ENCODE assay signal across 16 cellular contexts in genomic region chr15:25545017-25545416, GRCh38.
DNase-seq lines count a peak whose midpoint lies in the region; ATAC-seq and TF ChIP-seq lines count a peak whose summit lies in the region.
"Had no signal": no experiment of that assay in that cellular context is flagged by ENCODE, and none has a peak within 500 bp of the region (broad histone marks: within the 10 kb centered on the region; RNA-seq: fewer than 3 reads in every experiment).

No MANE protein-coding gene starts in this region.

- H3K9me3 ChIP-seq in RWPE2 (ENCODE audit: severe bottlenecking) (no peaks in the 10 kb centered on the region), T-helper 17 cell (ENCODE audit: control insufficient read depth, low read length, poor library complexity, severe bottlenecking) (no peaks in the 10 kb centered on the region), BE2C (no peaks in the 10 kb centered on the region)

- H3K27me3 ChIP-seq in RWPE2 (ENCODE audit: insufficient read depth, poor library complexity, severe bottlenecking) = peaks cover 2% of the 10 kb centered on the region
- H3K27me3 ChIP-seq in foreskin keratinocyte = no peaks in the 10 kb centered on the region
- H3K27me3 ChIP-seq in BE2C = no peaks in the 10 kb centered on the region
- H3K27me3 ChIP-seq: cardiac muscle cell had no signal

- no peaks in the 10 kb centered on the region for H3K27me3 Mint-ChIP-seq in activated T-cell treated with anti-CD3 and anti-CD28 coated beads, Interleukin-2, amount 50 U/mL, for 24 hours
- H3K27me3 Mint-ChIP-seq in T-helper 17 cell = peaks cover 5% of the 10 kb centered on the region

- DNase-seq in activated T-cell treated with anti-CD3 and anti-CD28 coated beads for 48 hours (ENCODE audit: low read depth) (peak; percentile 1), RWPE2 (ENCODE audit: low spot score) (no peak), foreskin keratinocyte (peak; percentile 11 to 28), stromal cell of bone marrow (ENCODE audit: low read depth) (peak; percentile 22), GM20000 (ENCODE audit: low spot score) (no peak), T-helper 17 cell (no peak), BE2C (no peak)
- DNase-seq in activated T-cell treated with anti-CD3 and anti-CD28 coated beads, Interleukin-2, amount 50 U/mL, for 24 hours = no peak
- DNase-seq: activated naive CD4-positive, alpha-beta T cell treated with anti-CD3 and anti-CD28 coated beads for 36 hours; Calu3; islet precursor cell; mucosa of descending colon; NCI-H1417 treated with DMSO at 0.1 percent for 48 hours; NCI-H345 had no signal

- H3K4me3 ChIP-seq in RWPE2 (ENCODE audit: severe bottlenecking) (no peak overlapping the region), BE2C (ENCODE audit: low read depth, low read length) (no peak overlapping the region)
- H3K4me3 ChIP-seq: cardiac muscle cell, mucosa of descending colon, SK-N-MC had no signal

- no peak overlapping the region for H3K27ac Mint-ChIP-seq in activated T-cell treated with anti-CD3 and anti-CD28 coated beads, Interleukin-2, amount 50 U/mL, for 24 hours
- no peak overlapping the region for H3K27ac Mint-ChIP-seq in T-helper 17 cell
- H3K27ac Mint-ChIP-seq: activated naive CD4-positive, alpha-beta T cell treated with anti-CD3 and anti-CD28 coated beads for 36 hours had no signal

- H3K36me3 Mint-ChIP-seq in activated T-cell treated with anti-CD3 and anti-CD28 coated beads, Interleukin-2, amount 50 U/mL, for 24 hours (ENCODE audit: low read depth) = no peaks in the 10 kb centered on the region
- no peaks in the 10 kb centered on the region for H3K36me3 Mint-ChIP-seq in T-helper 17 cell (ENCODE audit: low read depth)

- H3K4me1 Mint-ChIP-seq in activated T-cell treated with anti-CD3 and anti-CD28 coated beads, Interleukin-2, amount 50 U/mL, for 24 hours (ENCODE audit: low read depth) = peaks cover 3% of the 10 kb centered on the region
- no peaks in the 10 kb centered on the region for H3K4me1 Mint-ChIP-seq in T-helper 17 cell

- H3K36me3 ChIP-seq in RWPE2 (ENCODE audit: low read depth) = no peaks in the 10 kb centered on the region
- no peaks in the 10 kb centered on the region for H3K36me3 ChIP-seq in BE2C
- H3K36me3 ChIP-seq: cardiac muscle cell had no signal

- no peaks in the 10 kb centered on the region for H3K9me3 Mint-ChIP-seq in activated T-cell treated with anti-CD3 and anti-CD28 coated beads, Interleukin-2, amount 50 U/mL, for 24 hours
- H3K9me3 Mint-ChIP-seq: activated naive CD4-positive, alpha-beta T cell treated with anti-CD3 and anti-CD28 coated beads for 36 hours had no signal

- H3K4me1 ChIP-seq in RWPE2 (ENCODE audit: insufficient read depth, poor library complexity, severe bottlenecking) (no peaks in the 10 kb centered on the region), foreskin keratinocyte (no peaks in the 10 kb centered on the region), BE2C (no peaks in the 10 kb centered on the region)

- ATAC-seq in RWPE2 (ENCODE audit: low read depth) (peak; percentile 97), foreskin keratinocyte (peak; percentile 97), T-helper 17 cell (no peak)
- ATAC-seq: mucosa of descending colon had no signal

- TF ChIP-seq CTCF in RWPE2 (IDR thresholded peaks at IDR 0.05; ENCODE audit: poor library complexity, severe bottlenecking) (no peak), foreskin keratinocyte (conservative IDR thresholded peaks at IDR 0.05) (no peak), GM20000 (IDR thresholded peaks at IDR 0.05; ENCODE audit: extremely low read depth, missing control alignments) (no peak), BE2C (IDR thresholded peaks at IDR 0.05; ENCODE audit: low read depth, low read length) (no peak)

- no peak overlapping the region for H3K27ac ChIP-seq in RWPE2 (ENCODE audit: poor library complexity, severe bottlenecking)
- H3K27ac ChIP-seq in foreskin keratinocyte = no peak overlapping the region
- H3K27ac ChIP-seq: cardiac muscle cell, SK-N-MC had no signal

- no peak overlapping the region for H3K4me3 Mint-ChIP-seq in activated T-cell treated with anti-CD3 and anti-CD28 coated beads, Interleukin-2, amount 50 U/mL, for 24 hours
- no peak overlapping the region for H3K4me3 Mint-ChIP-seq in T-helper 17 cell
- H3K4me3 Mint-ChIP-seq: activated naive CD4-positive, alpha-beta T cell treated with anti-CD3 and anti-CD28 coated beads for 36 hours had no signal

Comparison
In these comparisons a context has a peak if more than half of its experiments do, and no peak if none do; other contexts are left out.
1. DNase-seq: peak in activated T-cell treated with anti-CD3 and anti-CD28 coated beads for 48 hours (single experiment), foreskin keratinocyte (2 of 2) and stromal cell of bone marrow (single experiment); none in activated T-cell treated with anti-CD3 and anti-CD28 coated beads, Interleukin-2, amount 50 U/mL, for 24 hours (single experiment), RWPE2 (single experiment), GM20000 (single experiment), T-helper 17 cell (0 of 3) and BE2C (single experiment).